7 cellular contexts compared by ENCODE assay signal in genomic region chr4:152850377-152850776, GRCh38.
DNase-seq lines count a peak whose midpoint lies in the region; ATAC-seq and TF ChIP-seq lines count a peak whose summit lies in the region.

No MANE protein-coding gene starts in this region.

- H3K4me2 ChIP-seq in OCI-LY3 (ENCODE audit: low read length) = peak overlapping the region; percentile 44

- H3K27me3 ChIP-seq in OCI-LY3 (ENCODE audit: low read depth, low read length) (no peaks in the 10 kb centered on the region), endodermal cell (ENCODE audit: control insufficient read depth, insufficient read depth, low read length, poor library complexity, severe bottlenecking) (no peaks in the 10 kb centered on the region), neutrophil (no peaks in the 10 kb centered on the region)

- H2AFZ ChIP-seq in OCI-LY3 (ENCODE audit: low read depth, low read length) = no peak overlapping the region

- H3K4me1 Mint-ChIP-seq in endodermal cell = peaks cover 22% of the 10 kb centered on the region

- peaks cover 19% of the 10 kb centered on the region for H3K9me3 Mint-ChIP-seq in endodermal cell

- peak overlapping the region; percentile 5 for H3K27ac Mint-ChIP-seq in endodermal cell

- in situ Hi-C loops in GM13977 (cut with MboI; ENCODE audit: low pct_unique_long_range_greater_than_20kb, low sequenced_read_pairs, unreplicated experiment) = no loop called here

- ATAC-seq in HG03097 (IDR thresholded peaks at IDR 0.05; ENCODE audit: low FRiP score, unreplicated experiment) = no peak

- H3K36me3 Mint-ChIP-seq in endodermal cell (ENCODE audit: low read depth) = peaks cover 20% of the 10 kb centered on the region

- H3K9me3 ChIP-seq in OCI-LY3 (ENCODE audit: insufficient read depth, low read length) (peaks cover 18% of the 10 kb centered on the region), endodermal cell (ENCODE audit: control insufficient read depth, low read length) (peaks cover 24% of the 10 kb centered on the region), neutrophil (no peaks in the 10 kb centered on the region)

- no peak overlapping the region for H3K4me3 Mint-ChIP-seq in endodermal cell

- H3K4me3 ChIP-seq in OCI-LY3 (ENCODE audit: low read length) (peak overlapping the region; percentile 4), endodermal cell (ENCODE audit: low read length) (no peak overlapping the region), neutrophil (ENCODE audit: low read depth in 1 of 2, low read length in 1 of 2) (peak overlapping the region; percentile 42 to 45)

- peaks cover 3% of the 10 kb centered on the region; the same call in 1 of the 2 replicates for H3K79me2 ChIP-seq in OCI-LY3 (ENCODE audit: low read length)

- H3K4me1 ChIP-seq in OCI-LY3 (ENCODE audit: low read length) (peaks cover 24% of the 10 kb centered on the region), endodermal cell (ENCODE audit: control insufficient read depth, insufficient read depth, low read length) (no peaks in the 10 kb centered on the region), neutrophil (ENCODE audit: control insufficient read depth in 1 of 2, insufficient read depth in 1 of 2, low read depth in 1 of 2, low read length in 1 of 2) (peaks cover 29 to 48% of the 10 kb centered on the region in 2 experiments)

- H3K27ac ChIP-seq in OCI-LY3 (ENCODE audit: low read length) (no peak overlapping the region), endodermal cell (ENCODE audit: low read depth, low read length) (no peak overlapping the region), neutrophil (peak overlapping the region; percentile 88)

- no peak for TF ChIP-seq CTCF in OCI-LY3 (IDR thresholded peaks at IDR 0.05; ENCODE audit: low read depth, low read length)
- no peak for TF ChIP-seq CTCF in endodermal cell (conservative IDR thresholded peaks at IDR 0.05)
- TF ChIP-seq CTCF in neutrophil (IDR thresholded peaks at IDR 0.05) = peak; percentile 24
- TF ChIP-seq CTCF in GM13977 (IDR thresholded peaks at IDR 0.05; ENCODE audit: extremely low read depth, insufficient read depth, missing control alignments) = no peak
- no peak for TF ChIP-seq CTCF in GM10266 (IDR thresholded peaks at IDR 0.05; ENCODE audit: control insufficient read depth, insufficient read depth, low read depth, missing control alignments)

- H3K27me3 Mint-ChIP-seq in endodermal cell (ENCODE audit: insufficient read depth) = no peaks in the 10 kb centered on the region

- 18 to 35% methylated on average over 4 of the region's 4 CpGs for WGBS in endodermal cell (ENCODE audit: insufficient coverage in 1 of 2, insufficient read length in 1 of 2), 2 experiments

- DNase-seq in H4 (ENCODE audit: low spot score) = peak; percentile 45
- DNase-seq in endodermal cell = peak; percentile 83
- no peak for DNase-seq in GM13977 (ENCODE audit: low spot score)
- no peak for DNase-seq in GM10266 (ENCODE audit: extremely low spot score)

- H3K9ac ChIP-seq in OCI-LY3 (ENCODE audit: low read length) = no peak overlapping the region
- no peak overlapping the region for H3K9ac ChIP-seq in endodermal cell (ENCODE audit: extremely low read depth, low read length, poor library complexity, severe bottlenecking)

- H4K20me1 ChIP-seq in OCI-LY3 (ENCODE audit: insufficient read depth, low read length) = no peaks in the 10 kb centered on the region

- peaks cover 19% of the 10 kb centered on the region for H3K36me3 ChIP-seq in OCI-LY3 (replicated peaks; ENCODE audit: low read depth, low read length)
- H3K36me3 ChIP-seq in endodermal cell (ENCODE audit: control insufficient read depth, insufficient read depth, low read length) = peaks cover 3% of the 10 kb centered on the region
- no peaks in the 10 kb centered on the region for H3K36me3 ChIP-seq in neutrophil

Comparison
In these comparisons a context has a peak if more than half of its experiments do, and no peak if none do; other contexts are left out.
1. DNase-seq: peak in H4 (single experiment) and endodermal cell (single experiment); none in GM13977 (single experiment) and GM10266 (single experiment).